Comparison of ENCODE assay signal across 14 cellular contexts in the genomic region with DNA sequence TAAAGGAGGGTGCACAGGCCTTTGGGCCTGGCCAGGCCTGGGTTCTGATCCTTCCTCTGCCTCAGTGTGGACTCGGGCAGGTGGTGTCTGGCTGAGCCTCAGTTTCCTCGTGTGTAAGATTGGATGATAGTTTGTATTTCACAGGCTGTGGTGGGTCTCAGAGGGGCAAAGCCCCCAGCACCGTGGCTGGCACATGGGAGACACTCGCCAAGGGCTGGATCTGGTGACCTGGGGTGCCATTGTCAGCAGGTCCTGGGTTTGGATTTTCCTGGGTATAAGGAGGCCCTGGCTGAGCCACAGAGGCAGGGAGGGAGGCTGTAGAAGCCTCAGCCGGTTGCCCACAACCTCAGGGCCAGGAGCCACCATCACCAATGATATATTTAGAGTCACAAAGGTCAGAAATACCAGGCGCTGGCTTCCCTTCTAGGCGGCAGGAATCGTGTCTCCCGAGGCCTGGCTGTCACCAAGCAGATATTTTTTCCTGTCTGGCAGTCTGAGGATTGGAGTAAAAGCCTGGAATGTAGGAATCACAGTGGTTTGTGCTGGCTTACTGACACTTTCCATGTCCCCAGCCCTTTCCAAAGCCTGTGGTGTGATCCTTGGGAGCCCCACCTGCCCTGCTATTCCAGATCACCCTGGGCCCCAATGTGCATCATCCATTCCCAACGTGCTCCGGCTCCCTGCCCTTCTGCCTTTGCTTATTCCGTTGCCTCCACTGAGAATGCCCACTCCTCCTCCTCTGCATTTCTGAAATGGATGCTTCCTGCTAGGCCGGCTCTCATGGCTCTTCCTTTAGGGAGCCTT. TPM values are rescaled to one million over a fixed set of nuclear protein-coding genes. Genes with fewer than 3 reads are reported as not detected.
"Had no signal": no experiment of that assay in that cellular context is flagged by ENCODE, and none has a peak within 500 bp of the region (broad histone marks: within the 10 kb centered on the region; RNA-seq: fewer than 3 reads in every experiment).

No MANE protein-coding gene starts in this region.

- DNase-seq: activated CD8-positive, alpha-beta memory T cell treated with anti-CD3 and anti-CD28 coated beads for 24 hours; activated naive CD8-positive, alpha-beta T cell treated with anti-CD3 and anti-CD28 coated beads for 36 hours; effector CD8-positive, alpha-beta T cell; retina; transverse colon had no signal

- H3K27ac ChIP-seq: esophagus muscularis mucosa, hepatocyte, skin epidermis, transverse colon, vagina had no signal

- H3K4me3 ChIP-seq: esophagus muscularis mucosa, hepatocyte, skin epidermis, transverse colon, vagina had no signal

RNA-seq across cellular contexts. Expression of a gene that starts 15.6 kb away (rescaled TPM):
- total RNA-seq: activated naive CD8-positive, alpha-beta T cell treated with anti-CD3 and anti-CD28 coated beads for 36 hours; aorta; endothelial cell of umbilical vein; esophagus muscularis mucosa; lung microvascular endothelial cell had no signal
- polyA plus RNA-seq: aorta, endothelial cell of umbilical vein had no signal

RNA-seq across cellular contexts. Expression of a gene that starts 30.8 kb away (rescaled TPM):
- total RNA-seq: activated naive CD8-positive, alpha-beta T cell treated with anti-CD3 and anti-CD28 coated beads for 36 hours; aorta; endothelial cell of umbilical vein; esophagus muscularis mucosa; hepatocyte; left colon; lung microvascular endothelial cell; mesothelial cell of epicardium; transverse colon; vagina had no signal
- polyA plus RNA-seq: aorta, endothelial cell of umbilical vein, hepatocyte had no signal
